In the genomic region with DNA sequence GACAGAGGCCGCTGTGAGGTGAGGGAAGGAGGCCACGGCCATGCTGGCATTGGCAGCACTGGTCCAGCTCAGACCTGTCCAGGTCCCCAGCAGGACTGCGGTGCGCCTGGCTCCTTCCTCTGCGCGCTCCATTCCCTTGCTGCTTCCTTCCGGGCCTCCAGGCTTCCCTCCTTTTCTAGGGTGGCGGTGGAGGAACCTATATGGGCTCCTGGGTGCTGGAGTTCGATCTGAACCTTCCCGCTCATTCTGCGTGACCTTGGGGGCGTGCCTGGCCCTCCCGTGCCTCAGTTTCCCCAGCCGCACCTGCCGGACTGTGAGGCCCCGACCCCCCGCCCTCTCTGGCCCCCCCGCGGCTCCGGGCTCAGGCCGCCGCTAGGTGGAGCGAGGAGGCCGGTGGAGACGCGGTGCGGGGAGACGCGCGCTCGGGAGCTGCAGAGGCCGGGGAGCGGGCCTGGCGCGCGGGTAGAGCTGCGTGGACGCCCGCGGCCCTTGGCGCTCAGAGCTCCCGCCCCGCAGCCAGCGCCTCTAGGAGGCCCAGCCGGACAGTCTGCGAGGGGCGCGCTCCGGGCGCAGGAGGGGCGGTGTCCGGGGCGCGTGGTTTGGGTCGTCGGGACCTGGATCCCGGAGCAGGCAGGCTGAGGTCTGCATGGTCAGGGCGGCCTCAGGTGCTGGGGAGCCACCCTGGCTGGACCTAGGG, we compare ENCODE assay signal across 1 cellular context.
TF ChIP-seq lines count a peak whose summit lies in the region.

No MANE protein-coding gene starts in this region.

TF ChIP-seq in HepG2, 621 proteins besides CTCF, POLR2A, EP300 and RAD21 (continued from another document and continues in another):
- no peak for TF ChIP-seq NPAS2 (CRISPR knock-in tag; IDR thresholded peaks at IDR 0.05; ENCODE audit: borderline replicate concordance)
- TF ChIP-seq THYN1 (CRISPR knock-in tag; IDR thresholded peaks at IDR 0.05; ENCODE audit: borderline replicate concordance, low read depth), result no peak
- TF ChIP-seq, protein P1, sequence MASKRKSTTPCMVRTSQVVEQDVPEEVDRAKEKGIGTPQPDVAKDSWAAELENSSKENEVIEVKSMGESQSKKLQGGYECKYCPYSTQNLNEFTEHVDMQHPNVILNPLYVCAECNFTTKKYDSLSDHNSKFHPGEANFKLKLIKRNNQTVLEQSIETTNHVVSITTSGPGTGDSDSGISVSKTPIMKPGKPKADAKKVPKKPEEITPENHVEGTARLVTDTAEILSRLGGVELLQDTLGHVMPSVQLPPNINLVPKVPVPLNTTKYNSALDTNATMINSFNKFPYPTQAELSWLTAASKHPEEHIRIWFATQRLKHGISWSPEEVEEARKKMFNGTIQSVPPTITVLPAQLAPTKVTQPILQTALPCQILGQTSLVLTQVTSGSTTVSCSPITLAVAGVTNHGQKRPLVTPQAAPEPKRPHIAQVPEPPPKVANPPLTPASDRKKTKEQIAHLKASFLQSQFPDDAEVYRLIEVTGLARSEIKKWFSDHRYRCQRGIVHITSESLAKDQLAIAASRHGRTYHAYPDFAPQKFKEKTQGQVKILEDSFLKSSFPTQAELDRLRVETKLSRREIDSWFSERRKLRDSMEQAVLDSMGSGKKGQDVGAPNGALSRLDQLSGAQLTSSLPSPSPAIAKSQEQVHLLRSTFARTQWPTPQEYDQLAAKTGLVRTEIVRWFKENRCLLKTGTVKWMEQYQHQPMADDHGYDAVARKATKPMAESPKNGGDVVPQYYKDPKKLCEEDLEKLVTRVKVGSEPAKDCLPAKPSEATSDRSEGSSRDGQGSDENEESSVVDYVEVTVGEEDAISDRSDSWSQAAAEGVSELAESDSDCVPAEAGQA (IDR thresholded peaks at IDR 0.05; ENCODE audit: low read depth), result no peak
- TF ChIP-seq, protein P1 (CRISPR knock-in tag; IDR thresholded peaks at IDR 0.05; ENCODE audit: borderline replicate concordance), result no peak
- TF ChIP-seq SMC3 (IDR thresholded peaks at IDR 0.05; ENCODE audit: low read length), result no peak; the same call in 1 of the 2 replicates
- no peak for TF ChIP-seq SIX4 (CRISPR knock-in tag; IDR thresholded peaks at IDR 0.05)
- TF ChIP-seq NONO (IDR thresholded peaks at IDR 0.05), result no peak
- peak; percentile 54; the same call in 1 of the 2 replicates for TF ChIP-seq NONO (CRISPR knock-in tag; conservative IDR thresholded peaks at IDR 0.05)
- TF ChIP-seq ZNF547 (CRISPR knock-in tag; IDR thresholded peaks at IDR 0.05), result 0 out of 2 replicates have a peak, but pooled peaks have one; percentile 63
- no peak for TF ChIP-seq ZNF33B (CRISPR knock-in tag; IDR thresholded peaks at IDR 0.05)
- TF ChIP-seq, protein P2, sequence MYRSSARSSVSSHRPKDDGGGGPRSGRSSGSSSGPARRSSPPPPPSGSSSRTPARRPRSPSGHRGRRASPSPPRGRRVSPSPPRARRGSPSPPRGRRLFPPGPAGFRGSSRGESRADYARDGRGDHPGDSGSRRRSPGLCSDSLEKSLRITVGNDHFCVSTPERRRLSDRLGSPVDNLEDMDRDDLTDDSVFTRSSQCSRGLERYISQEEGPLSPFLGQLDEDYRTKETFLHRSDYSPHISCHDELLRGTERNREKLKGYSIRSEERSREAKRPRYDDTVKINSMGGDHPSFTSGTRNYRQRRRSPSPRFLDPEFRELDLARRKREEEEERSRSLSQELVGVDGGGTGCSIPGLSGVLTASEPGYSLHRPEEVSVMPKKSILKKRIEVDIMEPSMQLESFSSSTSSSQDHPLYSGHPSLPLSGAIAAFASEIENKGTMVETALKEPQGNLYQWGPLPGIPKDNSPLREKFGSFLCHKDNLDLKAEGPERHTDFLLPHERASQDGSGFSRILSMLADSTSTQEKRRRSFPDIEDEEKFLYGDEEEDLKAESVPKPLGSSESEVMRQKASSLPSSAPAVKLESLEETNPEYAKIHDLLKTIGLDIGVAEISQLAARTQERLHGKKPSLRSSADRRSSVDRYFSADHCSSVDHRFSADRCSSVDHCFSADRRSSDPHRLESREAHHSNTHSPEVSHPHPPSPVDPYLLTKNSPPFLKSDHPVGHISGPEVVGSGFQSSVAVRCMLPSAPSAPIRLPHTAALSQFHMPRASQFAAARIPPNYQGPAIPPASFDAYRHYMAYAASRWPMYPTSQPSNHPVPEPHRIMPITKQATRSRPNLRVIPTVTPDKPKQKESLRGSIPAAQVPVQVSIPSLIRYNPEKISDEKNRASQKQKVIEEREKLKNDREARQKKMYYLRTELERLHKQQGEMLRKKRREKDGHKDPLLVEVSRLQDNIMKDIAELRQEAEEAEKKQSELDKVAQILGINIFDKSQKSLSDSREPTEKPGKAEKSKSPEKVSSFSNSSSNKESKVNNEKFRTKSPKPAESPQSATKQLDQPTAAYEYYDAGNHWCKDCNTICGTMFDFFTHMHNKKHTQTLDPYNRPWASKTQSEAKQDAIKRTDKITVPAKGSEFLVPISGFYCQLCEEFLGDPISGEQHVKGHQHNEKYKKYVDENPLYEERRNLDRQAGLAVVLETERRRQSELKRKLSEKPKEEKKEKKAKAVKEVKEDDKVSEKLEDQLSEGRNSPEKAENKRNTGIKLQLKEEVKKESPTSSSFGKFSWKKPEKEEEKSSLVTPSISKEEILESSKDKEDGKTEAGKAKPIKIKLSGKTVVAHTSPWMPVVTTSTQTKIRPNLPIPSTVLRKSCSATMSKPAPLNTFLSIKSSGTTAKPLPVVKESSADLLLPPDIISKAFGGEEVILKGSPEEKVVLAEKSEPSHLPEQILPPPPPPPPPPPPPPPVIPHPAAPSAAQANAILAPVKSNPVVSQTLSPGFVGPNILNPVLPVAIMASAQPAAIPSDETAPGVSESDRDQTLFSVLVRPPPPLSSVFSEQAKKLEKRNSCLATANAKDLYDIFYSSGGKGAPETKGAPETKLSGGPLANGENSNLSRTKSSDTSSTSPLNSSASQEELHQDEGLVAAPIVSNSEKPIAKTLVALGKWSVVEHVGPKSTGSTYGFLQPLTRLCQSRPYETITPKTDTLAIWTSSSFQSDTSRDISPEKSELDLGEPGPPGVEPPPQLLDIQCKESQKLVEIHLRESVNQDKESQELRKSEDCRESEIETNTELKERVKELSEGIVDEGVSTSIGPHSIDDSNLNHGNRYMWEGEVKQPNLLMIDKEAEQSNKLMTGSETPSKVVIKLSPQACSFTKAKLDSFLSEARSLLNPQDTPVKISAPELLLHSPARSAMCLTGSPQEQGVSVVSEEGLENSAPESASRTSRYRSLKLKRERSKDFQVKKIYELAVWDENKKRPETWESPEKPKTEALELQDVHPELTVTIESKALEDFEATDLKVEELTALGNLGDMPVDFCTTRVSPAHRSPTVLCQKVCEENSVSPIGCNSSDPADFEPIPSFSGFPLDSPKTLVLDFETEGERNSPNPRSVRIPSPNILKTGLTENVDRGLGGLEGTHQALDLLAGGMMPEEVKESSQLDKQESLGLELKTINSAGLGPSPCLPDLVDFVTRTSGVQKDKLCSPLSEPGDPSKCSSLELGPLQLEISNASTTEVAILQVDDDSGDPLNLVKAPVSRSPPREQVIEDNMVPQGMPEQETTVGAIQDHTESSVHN (CRISPR knock-in tag; IDR thresholded peaks at IDR 0.05), result 0 out of 2 replicates have a peak, but pooled peaks have one; percentile 36
- no peak for TF ChIP-seq SRSF9 (IDR thresholded peaks at IDR 0.05; ENCODE audit: borderline replicate concordance, insufficient read depth, low read depth, low read length, poor library complexity, severe bottlenecking)
- TF ChIP-seq KLF6 (CRISPR knock-in tag; IDR thresholded peaks at IDR 0.05), result no peak
- TF ChIP-seq, protein P3, sequence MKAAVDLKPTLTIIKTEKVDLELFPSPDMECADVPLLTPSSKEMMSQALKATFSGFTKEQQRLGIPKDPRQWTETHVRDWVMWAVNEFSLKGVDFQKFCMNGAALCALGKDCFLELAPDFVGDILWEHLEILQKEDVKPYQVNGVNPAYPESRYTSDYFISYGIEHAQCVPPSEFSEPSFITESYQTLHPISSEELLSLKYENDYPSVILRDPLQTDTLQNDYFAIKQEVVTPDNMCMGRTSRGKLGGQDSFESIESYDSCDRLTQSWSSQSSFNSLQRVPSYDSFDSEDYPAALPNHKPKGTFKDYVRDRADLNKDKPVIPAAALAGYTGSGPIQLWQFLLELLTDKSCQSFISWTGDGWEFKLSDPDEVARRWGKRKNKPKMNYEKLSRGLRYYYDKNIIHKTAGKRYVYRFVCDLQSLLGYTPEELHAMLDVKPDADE (CRISPR knock-in tag; IDR thresholded peaks at IDR 0.05), result no peak
- TF ChIP-seq, protein P4, sequence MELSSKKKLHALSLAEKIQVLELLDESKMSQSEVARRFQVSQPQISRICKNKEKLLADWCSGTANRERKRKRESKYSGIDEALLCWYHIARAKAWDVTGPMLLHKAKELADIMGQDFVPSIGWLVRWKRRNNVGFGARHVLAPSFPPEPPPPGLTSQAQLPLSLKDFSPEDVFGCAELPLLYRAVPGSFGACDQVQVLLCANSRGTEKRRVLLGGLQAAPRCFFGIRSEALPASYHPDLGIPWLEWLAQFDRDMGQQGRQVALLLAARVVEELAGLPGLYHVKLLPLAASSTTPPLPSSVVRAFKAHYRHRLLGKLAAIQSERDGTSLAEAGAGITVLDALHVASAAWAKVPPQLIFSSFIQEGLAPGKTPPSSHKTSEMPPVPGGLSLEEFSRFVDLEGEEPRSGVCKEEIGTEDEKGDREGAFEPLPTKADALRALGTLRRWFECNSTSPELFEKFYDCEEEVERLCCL (CRISPR knock-in tag; IDR thresholded peaks at IDR 0.05; ENCODE audit: borderline replicate concordance), result no peak
- TF ChIP-seq, protein P5, sequence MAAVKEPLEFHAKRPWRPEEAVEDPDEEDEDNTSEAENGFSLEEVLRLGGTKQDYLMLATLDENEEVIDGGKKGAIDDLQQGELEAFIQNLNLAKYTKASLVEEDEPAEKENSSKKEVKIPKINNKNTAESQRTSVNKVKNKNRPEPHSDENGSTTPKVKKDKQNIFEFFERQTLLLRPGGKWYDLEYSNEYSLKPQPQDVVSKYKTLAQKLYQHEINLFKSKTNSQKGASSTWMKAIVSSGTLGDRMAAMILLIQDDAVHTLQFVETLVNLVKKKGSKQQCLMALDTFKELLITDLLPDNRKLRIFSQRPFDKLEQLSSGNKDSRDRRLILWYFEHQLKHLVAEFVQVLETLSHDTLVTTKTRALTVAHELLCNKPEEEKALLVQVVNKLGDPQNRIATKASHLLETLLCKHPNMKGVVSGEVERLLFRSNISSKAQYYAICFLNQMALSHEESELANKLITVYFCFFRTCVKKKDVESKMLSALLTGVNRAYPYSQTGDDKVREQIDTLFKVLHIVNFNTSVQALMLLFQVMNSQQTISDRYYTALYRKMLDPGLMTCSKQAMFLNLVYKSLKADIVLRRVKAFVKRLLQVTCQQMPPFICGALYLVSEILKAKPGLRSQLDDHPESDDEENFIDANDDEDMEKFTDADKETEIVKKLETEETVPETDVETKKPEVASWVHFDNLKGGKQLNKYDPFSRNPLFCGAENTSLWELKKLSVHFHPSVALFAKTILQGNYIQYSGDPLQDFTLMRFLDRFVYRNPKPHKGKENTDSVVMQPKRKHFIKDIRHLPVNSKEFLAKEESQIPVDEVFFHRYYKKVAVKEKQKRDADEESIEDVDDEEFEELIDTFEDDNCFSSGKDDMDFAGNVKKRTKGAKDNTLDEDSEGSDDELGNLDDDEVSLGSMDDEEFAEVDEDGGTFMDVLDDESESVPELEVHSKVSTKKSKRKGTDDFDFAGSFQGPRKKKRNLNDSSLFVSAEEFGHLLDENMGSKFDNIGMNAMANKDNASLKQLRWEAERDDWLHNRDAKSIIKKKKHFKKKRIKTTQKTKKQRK (IDR thresholded peaks at IDR 0.05; ENCODE audit: low read length), result no peak
- TF ChIP-seq GLI4 (CRISPR knock-in tag; IDR thresholded peaks at IDR 0.05; ENCODE audit: borderline replicate concordance), result no peak
- TF ChIP-seq ZNF781 (CRISPR knock-in tag; IDR thresholded peaks at IDR 0.05; ENCODE audit: borderline replicate concordance, not compliant biosample characterization), result no peak
- TF ChIP-seq ZNF136 (CRISPR knock-in tag; IDR thresholded peaks at IDR 0.05; ENCODE audit: low read depth), result no peak
- TF ChIP-seq MYNN (CRISPR knock-in tag; IDR thresholded peaks at IDR 0.05; ENCODE audit: low read depth), result no peak
- TF ChIP-seq ZNF607 (CRISPR knock-in tag; IDR thresholded peaks at IDR 0.05; ENCODE audit: borderline replicate concordance), result no peak
- no peak for TF ChIP-seq PHF8 (CRISPR knock-in tag; IDR thresholded peaks at IDR 0.05)
